ENCODE assay signal across 26 cellular contexts in the genomic region with DNA sequence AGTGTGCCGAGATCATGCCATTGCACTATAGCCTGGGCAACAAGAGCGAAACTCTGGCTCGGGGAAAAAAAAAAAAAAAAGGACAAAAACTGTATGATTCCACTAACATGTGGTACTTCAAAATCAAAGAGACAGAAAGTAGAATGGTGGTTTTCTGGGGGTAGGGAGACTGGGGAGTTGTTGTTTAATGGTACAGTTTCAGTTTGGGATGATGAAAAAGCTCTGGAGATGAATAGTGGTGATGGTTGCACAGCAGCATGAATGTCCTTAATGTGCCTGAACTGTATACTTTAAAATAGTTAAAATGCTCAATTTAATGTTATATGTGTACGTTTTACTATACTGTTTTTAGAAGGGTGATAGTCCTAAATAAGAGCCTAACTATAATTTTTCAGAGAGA. TPM values are rescaled to one million over a fixed set of nuclear protein-coding genes. Genes with fewer than 3 reads are reported as not detected.
DNase-seq lines count a peak whose midpoint lies in the region; ATAC-seq and TF ChIP-seq lines count a peak whose summit lies in the region.
"Had no signal": no experiment of that assay in that cellular context is flagged by ENCODE, and none has a peak within 500 bp of the region (broad histone marks: within the 10 kb centered on the region; RNA-seq: fewer than 3 reads in every experiment).

No MANE protein-coding gene starts in this region.

- H3K27me3 Mint-ChIP-seq in activated CD8-positive, alpha-beta memory T cell treated with anti-CD3 and anti-CD28 coated beads, Interleukin-2, amount 10 ng/mL, durations not matched to agents 7 days and 5 days, result no peaks in the 10 kb centered on the region
- no peaks in the 10 kb centered on the region for H3K27me3 Mint-ChIP-seq in HFFc6 (ENCODE audit: insufficient read depth)
- no peaks in the 10 kb centered on the region for H3K27me3 Mint-ChIP-seq in activated naive CD8-positive, alpha-beta T cell treated with anti-CD3 and anti-CD28 coated beads for 36 hours
- H3K27me3 Mint-ChIP-seq in naive thymus-derived CD8-positive, alpha-beta T cell, result no peaks in the 10 kb centered on the region
- H3K27me3 Mint-ChIP-seq: CD4-positive, alpha-beta memory T cell; IgD-negative memory B cell had no signal

- CTCF ChIA-PET in activated CD8-positive, alpha-beta memory T cell treated with anti-CD3 and anti-CD28 coated beads, Interleukin-2, amount 10 ng/mL, durations not matched to agents 7 days and 5 days (lab: Charles Lee), result interaction anchor here (0.7 kb wide), 1 partner anchor 16 kb away, joined by 3 read pairs; no protein-coding TSS in a partner anchor

- H3K4me3 Mint-ChIP-seq in activated CD8-positive, alpha-beta memory T cell treated with anti-CD3 and anti-CD28 coated beads, Interleukin-2, amount 10 ng/mL, durations not matched to agents 7 days and 5 days, result no peak overlapping the region
- no peak overlapping the region for H3K4me3 Mint-ChIP-seq in HFFc6
- H3K4me3 Mint-ChIP-seq in activated naive CD8-positive, alpha-beta T cell treated with anti-CD3 and anti-CD28 coated beads for 36 hours, result peak overlapping the region; percentile 11
- H3K4me3 Mint-ChIP-seq in naive thymus-derived CD8-positive, alpha-beta T cell, result no peak overlapping the region
- H3K4me3 Mint-ChIP-seq: CD4-positive, alpha-beta memory T cell; IgD-negative memory B cell had no signal

- H3K9ac ChIP-seq in SK-N-MC (ENCODE audit: insufficient read length), result no peak overlapping the region
- H3K9ac ChIP-seq: KMS-11 had no signal

- H3K27ac Mint-ChIP-seq in activated CD8-positive, alpha-beta memory T cell treated with anti-CD3 and anti-CD28 coated beads, Interleukin-2, amount 10 ng/mL, durations not matched to agents 7 days and 5 days, result peak overlapping the region; percentile 17
- peak overlapping the region; percentile 0; the same call in 1 of the 2 replicates for H3K27ac Mint-ChIP-seq in HFFc6
- H3K27ac Mint-ChIP-seq in activated naive CD8-positive, alpha-beta T cell treated with anti-CD3 and anti-CD28 coated beads for 36 hours, result peak overlapping the region; percentile 57
- H3K27ac Mint-ChIP-seq in naive thymus-derived CD8-positive, alpha-beta T cell, result no peak overlapping the region
- H3K27ac Mint-ChIP-seq: IgD-negative memory B cell had no signal

- ATAC-seq in activated CD8-positive, alpha-beta memory T cell treated with anti-CD3 and anti-CD28 coated beads, Interleukin-2, amount 10 ng/mL, durations not matched to agents 7 days and 5 days, result no peak
- ATAC-seq in naive thymus-derived CD8-positive, alpha-beta T cell, result no peak
- ATAC-seq: GM12878, HCT116 had no signal

- POLR2A ChIA-PET in naive thymus-derived CD8-positive, alpha-beta T cell (lab: Charles Lee), result no interaction called here

- peaks cover 16% of the 10 kb centered on the region for H3K4me1 Mint-ChIP-seq in activated CD8-positive, alpha-beta memory T cell treated with anti-CD3 and anti-CD28 coated beads, Interleukin-2, amount 10 ng/mL, durations not matched to agents 7 days and 5 days
- peaks cover 22% of the 10 kb centered on the region for H3K4me1 Mint-ChIP-seq in HFFc6 (ENCODE audit: low read depth)
- peaks cover 21% of the 10 kb centered on the region for H3K4me1 Mint-ChIP-seq in activated naive CD8-positive, alpha-beta T cell treated with anti-CD3 and anti-CD28 coated beads for 36 hours
- H3K4me1 Mint-ChIP-seq in naive thymus-derived CD8-positive, alpha-beta T cell, result no peaks in the 10 kb centered on the region
- H3K4me1 Mint-ChIP-seq: IgD-negative memory B cell had no signal

- no peaks in the 10 kb centered on the region for H3K9me3 ChIP-seq in SK-N-MC (ENCODE audit: low read depth, low read length)

- H3K36me3 ChIP-seq in SK-N-MC (ENCODE audit: insufficient read depth, low read length), result peaks cover 12% of the 10 kb centered on the region; the same call in 1 of the 2 replicates

- H3K36me3 Mint-ChIP-seq in activated CD8-positive, alpha-beta memory T cell treated with anti-CD3 and anti-CD28 coated beads, Interleukin-2, amount 10 ng/mL, durations not matched to agents 7 days and 5 days, result peaks cover 41% of the 10 kb centered on the region
- no peaks in the 10 kb centered on the region for H3K36me3 Mint-ChIP-seq in HFFc6 (ENCODE audit: low read depth)
- H3K36me3 Mint-ChIP-seq in activated naive CD8-positive, alpha-beta T cell treated with anti-CD3 and anti-CD28 coated beads for 36 hours, result peaks cover 26% of the 10 kb centered on the region
- no peaks in the 10 kb centered on the region for H3K36me3 Mint-ChIP-seq in naive thymus-derived CD8-positive, alpha-beta T cell
- H3K36me3 Mint-ChIP-seq: CD4-positive, alpha-beta memory T cell had no signal

- no peak overlapping the region for H3K4me3 ChIP-seq in SK-N-MC
- H3K4me3 ChIP-seq: GM12878 had no signal

- DNase-seq in activated CD8-positive, alpha-beta memory T cell treated with anti-CD3 and anti-CD28 coated beads, Interleukin-2, amount 10 ng/mL, durations not matched to agents 7 days and 5 days, result no peak
- no peak for DNase-seq in activated CD8-positive, alpha-beta memory T cell treated with anti-CD3 and anti-CD28 coated beads for 24 hours
- no peak for DNase-seq in HFFc6
- no peak for DNase-seq in SK-N-MC (ENCODE audit: low read depth, low spot score)
- DNase-seq in activated naive CD8-positive, alpha-beta T cell treated with anti-CD3 and anti-CD28 coated beads for 36 hours, result no peak
- DNase-seq in NCI-H226, result no peak
- DNase-seq in DMS53 (lab: John Stamatoyannopoulos, UW), result no peak
- no peak for DNase-seq in naive thymus-derived CD8-positive, alpha-beta T cell
- DNase-seq: C1 segment of cervical spinal cord; CD4-positive, alpha-beta memory T cell; COR-L47; DMS79; GDM1; NCI-H1048; NCI-H1417; NCI-H1694; NCI-H2029 treated with DMSO at 0.1 percent for 48 hours; NCI-H2227 treated with DMSO at 0.1 percent for 48 hours; NCI-H510A; NCI-H69; SHP77 had no signal

- 0 out of 2 replicates have a peak overlapping the region, but pooled peaks have one; percentile 26 for H3K27ac ChIP-seq in SK-N-MC
- H3K27ac ChIP-seq: KMS-11, RWPE1 had no signal

- no peaks in the 10 kb centered on the region for H3K9me3 Mint-ChIP-seq in activated CD8-positive, alpha-beta memory T cell treated with anti-CD3 and anti-CD28 coated beads, Interleukin-2, amount 10 ng/mL, durations not matched to agents 7 days and 5 days (ENCODE audit: low read depth)
- no peaks in the 10 kb centered on the region for H3K9me3 Mint-ChIP-seq in HFFc6
- H3K9me3 Mint-ChIP-seq in activated naive CD8-positive, alpha-beta T cell treated with anti-CD3 and anti-CD28 coated beads for 36 hours, result no peaks in the 10 kb centered on the region
- no peaks in the 10 kb centered on the region for H3K9me3 Mint-ChIP-seq in naive thymus-derived CD8-positive, alpha-beta T cell
- H3K9me3 Mint-ChIP-seq: CD4-positive, alpha-beta memory T cell; IgD-negative memory B cell had no signal

- TF ChIP-seq CTCF in HFFc6 (IDR thresholded peaks at IDR 0.05), result no peak

RNA-seq across cellular contexts. Expression of a gene that starts 27.4 kb away (rescaled TPM):
- 10 to 100 TPM; 73.0 to 83.3 TPM for total RNA-seq in activated CD8-positive, alpha-beta memory T cell treated with anti-CD3 and anti-CD28 coated beads, Interleukin-2, amount 10 ng/mL, durations not matched to agents 7 days and 5 days
- 10 to 100 TPM in 5 of 6 experiments, 1 to 10 TPM in 1; 8.2 to 15.9 (median 12.1) TPM for total RNA-seq in HFFc6 (2021; fragmentation: NEBNext Ultra II Directional; extraction: Animal tissue kit (Norgen Biotek cat#: 25700))
- total RNA-seq in activated naive CD8-positive, alpha-beta T cell treated with anti-CD3 and anti-CD28 coated beads for 36 hours, result 10 to 100 TPM; 67.7 to 69.6 TPM
- 1 to 10 TPM in 1 of 2 experiments, under 1 TPM in 1; 0.69 to 1.1 TPM for total RNA-seq in naive thymus-derived CD8-positive, alpha-beta T cell
- polyA plus RNA-seq in naive thymus-derived CD8-positive, alpha-beta T cell, result under 1 TPM in 1 of 3 donors, not detected in 2; 0.46 TPM

RNA-seq across cellular contexts. Expression of a gene that starts 32.7 kb away (rescaled TPM):
- total RNA-seq in activated CD8-positive, alpha-beta memory T cell treated with anti-CD3 and anti-CD28 coated beads, Interleukin-2, amount 10 ng/mL, durations not matched to agents 7 days and 5 days, result 10 to 100 TPM; 30.9 to 33.1 TPM
- 10 to 100 TPM; 32.6 to 43.2 (median 35.6) TPM for total RNA-seq in HFFc6 (2021; fragmentation: NEBNext Ultra II Directional; extraction: Animal tissue kit (Norgen Biotek cat#: 25700))
- 10 to 100 TPM; 32.0 to 32.4 TPM for total RNA-seq in activated naive CD8-positive, alpha-beta T cell treated with anti-CD3 and anti-CD28 coated beads for 36 hours
- total RNA-seq in naive thymus-derived CD8-positive, alpha-beta T cell, result 10 to 100 TPM; 18.2 to 19.1 TPM
- polyA plus RNA-seq in naive thymus-derived CD8-positive, alpha-beta T cell, result 10 to 100 TPM; 13.4 to 19.4 (median 16.8) TPM

RNA-seq across cellular contexts. Expression of a gene that starts 41.5 kb away (rescaled TPM):
- total RNA-seq in activated CD8-positive, alpha-beta memory T cell treated with anti-CD3 and anti-CD28 coated beads, Interleukin-2, amount 10 ng/mL, durations not matched to agents 7 days and 5 days, result 10 to 100 TPM; 25.9 to 29.1 TPM
- total RNA-seq in HFFc6 (2021; fragmentation: NEBNext Ultra II Directional; extraction: Animal tissue kit (Norgen Biotek cat#: 25700)), result 1 to 10 TPM; 1.6 to 3.1 (median 2.7) TPM
- total RNA-seq in activated naive CD8-positive, alpha-beta T cell treated with anti-CD3 and anti-CD28 coated beads for 36 hours, result 10 to 100 TPM; 35.2 to 35.9 TPM
- total RNA-seq in naive thymus-derived CD8-positive, alpha-beta T cell, result 10 to 100 TPM; 17.8 to 19.4 TPM
- polyA plus RNA-seq in naive thymus-derived CD8-positive, alpha-beta T cell, result 10 to 100 TPM; 46.5 to 53.9 (median 50.6) TPM

RNA-seq across cellular contexts. Expression of a gene that starts 47.4 kb away (rescaled TPM):
- total RNA-seq in activated CD8-positive, alpha-beta memory T cell treated with anti-CD3 and anti-CD28 coated beads, Interleukin-2, amount 10 ng/mL, durations not matched to agents 7 days and 5 days, result under 1 TPM; 0.45 to 0.82 TPM
- under 1 TPM in 2 of 6 experiments, not detected in 4; 0.14 to 0.20 TPM for total RNA-seq in HFFc6 (2021; fragmentation: NEBNext Ultra II Directional; extraction: Animal tissue kit (Norgen Biotek cat#: 25700))
- total RNA-seq in activated naive CD8-positive, alpha-beta T cell treated with anti-CD3 and anti-CD28 coated beads for 36 hours, result under 1 TPM; 0.43 to 0.50 TPM
- total RNA-seq in naive thymus-derived CD8-positive, alpha-beta T cell, result 1 to 10 TPM; 2.0 to 2.2 TPM
- under 1 TPM in 1 of 3 donors, not detected in 2; 0.40 TPM for polyA plus RNA-seq in naive thymus-derived CD8-positive, alpha-beta T cell

Comparison
In these comparisons a context has a peak if more than half of its experiments do, and no peak if none do; other contexts are left out.
1. H3K27ac Mint-ChIP-seq: peak in activated CD8-positive, alpha-beta memory T cell treated with anti-CD3 and anti-CD28 coated beads, Interleukin-2, amount 10 ng/mL, durations not matched to agents 7 days and 5 days (single experiment), HFFc6 (single experiment) and activated naive CD8-positive, alpha-beta T cell treated with anti-CD3 and anti-CD28 coated beads for 36 hours (single experiment); none in naive thymus-derived CD8-positive, alpha-beta T cell (0 of 10).
2. RNA of a gene that starts 27.4 kb away (total RNA-seq): 73.0 to 83.3 TPM in activated CD8-positive, alpha-beta memory T cell treated with anti-CD3 and anti-CD28 coated beads, Interleukin-2, amount 10 ng/mL, durations not matched to agents 7 days and 5 days, 67.7 to 69.6 TPM in activated naive CD8-positive, alpha-beta T cell treated with anti-CD3 and anti-CD28 coated beads for 36 hours and 8.2 to 15.9 TPM in HFFc6; 0.69 to 1.1 TPM in naive thymus-derived CD8-positive, alpha-beta T cell; every median in the first group is over 4 times any median in the second.
3. RNA of a gene that starts 41.5 kb away (total RNA-seq): 35.2 to 35.9 TPM in activated naive CD8-positive, alpha-beta T cell treated with anti-CD3 and anti-CD28 coated beads for 36 hours, 25.9 to 29.1 TPM in activated CD8-positive, alpha-beta memory T cell treated with anti-CD3 and anti-CD28 coated beads, Interleukin-2, amount 10 ng/mL, durations not matched to agents 7 days and 5 days and 17.8 to 19.4 TPM in naive thymus-derived CD8-positive, alpha-beta T cell; 1.6 to 3.1 TPM in HFFc6; every median in the first group is over 4 times any median in the second.